In the genomic region with DNA sequence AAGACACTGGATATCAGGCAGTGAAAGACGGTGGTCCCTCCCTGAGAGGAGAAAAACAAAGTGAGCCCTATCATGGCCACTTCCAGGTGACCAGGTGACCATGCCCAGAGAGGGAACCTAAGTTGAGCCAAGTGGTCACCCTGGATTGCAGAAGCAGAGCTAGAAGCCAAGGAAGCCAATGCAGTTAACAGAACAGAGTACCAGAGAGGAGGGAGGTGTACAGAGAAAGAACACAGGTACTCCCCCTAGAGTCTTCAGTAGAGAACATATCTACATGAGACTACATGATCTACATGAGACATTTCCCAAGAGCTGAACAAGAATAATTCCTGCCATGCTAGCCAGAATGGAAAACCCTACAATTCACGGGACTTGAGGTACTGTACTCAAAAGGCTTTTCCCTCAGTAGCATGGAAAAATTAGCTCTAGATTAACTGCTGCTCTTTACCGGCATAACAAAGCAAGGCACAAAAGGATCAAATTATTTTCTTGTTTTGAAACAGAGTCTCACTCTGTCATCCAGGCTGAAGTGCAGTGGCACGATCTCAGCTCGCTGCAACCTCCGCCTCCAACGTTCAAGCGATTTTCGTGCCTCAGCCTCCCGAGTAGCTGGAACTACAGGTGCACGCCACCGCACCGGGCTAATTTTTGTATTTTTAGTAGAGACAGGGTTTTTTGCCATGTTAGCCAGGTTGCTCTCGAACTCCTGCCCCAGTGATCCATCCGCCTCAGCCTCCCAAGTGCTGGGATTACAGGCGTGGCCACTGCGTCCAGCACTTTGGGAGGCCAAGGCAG, we compare ENCODE assay signal across 20 cellular contexts. TPM values are rescaled to one million over a fixed set of nuclear protein-coding genes. Genes with fewer than 3 reads are reported as not detected.
DNase-seq lines count a peak whose midpoint lies in the region; ATAC-seq and TF ChIP-seq lines count a peak whose summit lies in the region.
"Had no signal": no experiment of that assay in that cellular context is flagged by ENCODE, and none has a peak within 500 bp of the region (broad histone marks: within the 10 kb centered on the region; RNA-seq: fewer than 3 reads in every experiment).

No MANE protein-coding gene starts in this region.

- DNase-seq in D341Med (ENCODE audit: low spot score) (peak; percentile 31), HFFc6 (no peak), iPS-NIHi7 (ENCODE audit: extremely low spot score) (peak; percentile 18), AG20443 (ENCODE audit: low spot score) (no peak), substantia nigra (lab: John Stamatoyannopoulos, UW) (no peak), NK-92 (lab: John Stamatoyannopoulos, UW; ENCODE audit: unreplicated experiment) (no peak)
- DNase-seq: activated CD4-positive, alpha-beta memory T cell treated with anti-CD3 and anti-CD28 coated beads for 36 hours; DMS79; H7; head of caudate nucleus; kidney glomerular epithelial cell; NCI-H1930; SHP77 treated with DMSO at 0.1 percent for 48 hours; uterus had no signal

- H3K9me3 Mint-ChIP-seq in HFFc6 = no peaks in the 10 kb centered on the region
- H3K9me3 Mint-ChIP-seq: stimulated activated memory B cell treated with anti-CD40 and anti-IgM and Interleukin-4, amounts not matched to agents 10 μg/mL and 1 μg/mL and 100 μg/mL, for 72 hours had no signal

- H3K36me3 Mint-ChIP-seq in HFFc6 (ENCODE audit: low read depth) = peaks cover 7% of the 10 kb centered on the region

- no peak overlapping the region for H3K27ac Mint-ChIP-seq in HFFc6
- H3K27ac Mint-ChIP-seq: activated CD4-positive, alpha-beta memory T cell treated with anti-CD3 and anti-CD28 coated beads for 36 hours; stimulated activated memory B cell treated with anti-CD40 and anti-IgM and Interleukin-4, amounts not matched to agents 10 μg/mL and 1 μg/mL and 100 μg/mL, for 72 hours had no signal

- no peak overlapping the region for H3K27ac ChIP-seq in substantia nigra (ENCODE audit: low read depth, low read length, poor library complexity, severe bottlenecking)
- H3K27ac ChIP-seq: BLaER1 treated with 17β-estradiol and CSF1 and Interleukin-3, amounts not matched to agents 10 nM and 100 nM; KMS-11; skin epidermis; uterus had no signal

- H3K4me3 Mint-ChIP-seq in HFFc6 = no peak overlapping the region
- H3K4me3 Mint-ChIP-seq: activated CD4-positive, alpha-beta memory T cell treated with anti-CD3 and anti-CD28 coated beads for 36 hours; stimulated activated memory B cell treated with anti-CD40 and anti-IgM and Interleukin-4, amounts not matched to agents 10 μg/mL and 1 μg/mL and 100 μg/mL, for 72 hours had no signal

- H3K4me1 Mint-ChIP-seq in HFFc6 (ENCODE audit: low read depth) = peaks cover 14% of the 10 kb centered on the region

- ATAC-seq in SK-N-SH treated with all-trans-retinoic acid at 6 μM for 48 hours = peak; percentile 58; the same call in 2 of the 3 replicates
- ATAC-seq in HG03139 (IDR thresholded peaks at IDR 0.05; ENCODE audit: unreplicated experiment) = no peak
- ATAC-seq: stimulated activated memory B cell treated with anti-CD40 and anti-IgM and Interleukin-4, amounts not matched to agents 10 μg/mL and 1 μg/mL and 100 μg/mL, for 72 hours had no signal

- H3K27me3 Mint-ChIP-seq in HFFc6 (ENCODE audit: insufficient read depth) = no peaks in the 10 kb centered on the region
- H3K27me3 Mint-ChIP-seq: activated CD4-positive, alpha-beta memory T cell treated with anti-CD3 and anti-CD28 coated beads for 36 hours; stimulated activated memory B cell treated with anti-CD40 and anti-IgM and Interleukin-4, amounts not matched to agents 10 μg/mL and 1 μg/mL and 100 μg/mL, for 72 hours had no signal

- peak; percentile 41 for TF ChIP-seq CTCF in HFFc6 (IDR thresholded peaks at IDR 0.05)

TF ChIP-seq in SK-N-SH treated with all-trans-retinoic acid at 6 μM for 48 hours, 23 proteins besides CTCF, POLR2A, EP300 and RAD21:
- TF ChIP-seq PPARA (CRISPR knock-in tag; IDR thresholded peaks at IDR 0.05; ENCODE audit: borderline replicate concordance) = no peak
- TF ChIP-seq ZNF8 (CRISPR knock-in tag; IDR thresholded peaks at IDR 0.05) = no peak

RNA-seq across cellular contexts. Expression of a gene that starts 23.5 kb away (rescaled TPM):
- total RNA-seq in HFFc6 (2021; fragmentation: NEBNext Ultra II Directional; extraction: Animal tissue kit (Norgen Biotek cat#: 25700)) = 10 to 100 TPM; 41.6 to 54.3 (median 51.7) TPM

Comparison
In these comparisons a context has a peak if more than half of its experiments do, and no peak if none do; other contexts are left out.
1. DNase-seq: peak in D341Med (single experiment) and iPS-NIHi7 (single experiment); none in HFFc6 (single experiment), AG20443 (single experiment), substantia nigra (0 of 49) and NK-92 (single experiment).